Comparison of ENCODE assay signal across 20 cellular contexts in the genomic region with DNA sequence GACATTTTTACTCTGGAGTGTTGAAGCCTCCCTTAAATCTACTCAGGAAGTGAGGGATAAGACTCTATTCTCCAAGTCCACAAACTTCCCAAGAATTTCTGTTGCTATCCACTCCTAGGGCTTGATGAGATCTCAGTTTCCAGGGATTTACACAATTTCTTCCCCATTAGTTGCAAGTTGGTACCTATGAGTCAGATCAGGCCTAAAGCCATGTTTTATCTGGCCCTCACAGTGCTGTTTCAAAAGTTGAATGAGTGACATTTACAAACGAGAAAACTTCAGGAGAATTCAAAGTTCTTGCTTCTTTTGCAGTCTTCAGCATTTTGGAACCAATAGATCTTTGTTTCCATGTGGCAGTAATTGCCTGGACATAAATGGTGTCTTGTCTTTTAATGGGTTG.
A peak's percentile ranks its signal among the peaks of the same experiment; 100 is the strongest.
DNase-seq lines count a peak whose midpoint lies in the region; ATAC-seq, FAIRE-seq and TF ChIP-seq lines count a peak whose summit lies in the region.
"Had no signal": no experiment of that assay in that cellular context is flagged by ENCODE, and none has a peak within 500 bp of the region (broad histone marks: within the 10 kb centered on the region; RNA-seq: fewer than 3 reads in every experiment).

No MANE protein-coding gene starts in this region.

- peak; percentile 28; the same call in 1 of the 3 replicates for ATAC-seq in K562
- no peak for ATAC-seq in activated naive CD8-positive, alpha-beta T cell treated with anti-CD3 and anti-CD28 coated beads, Interleukin-2, amount 50 U/mL, for 24 hours
- ATAC-seq: CD8-positive, alpha-beta T cell had no signal

- WGBS in K562 (ENCODE audit: insufficient coverage, low coverage, missing lambda C conversion rate) = 5% methylated on average over 1 of the region's 1 CpG
- 13% methylated on average over 1 of the region's 1 CpG for WGBS in smooth muscle cell (ENCODE audit: low lambda C conversion rate)

- H3K9me2 ChIP-seq in MM.1S (replicated peaks; ENCODE audit: insufficient read depth, low read length) = no peaks in the 10 kb centered on the region
- H3K9me2 ChIP-seq: SK-N-SH had no signal

- H3K4me1 ChIP-seq in K562 (replicated peaks in 1 of 2; ENCODE audit: control insufficient read depth in 2 of 2, insufficient read depth in 2 of 2, low read length in 2 of 2) (peaks cover 0 to 34% of the 10 kb centered on the region in 2 experiments; a peak in 3 of 5 replicates), smooth muscle cell (ENCODE audit: low read depth) (peaks cover 4% of the 10 kb centered on the region), MM.1S (ENCODE audit: low read length) (no peaks in the 10 kb centered on the region)
- H3K4me1 ChIP-seq: BLaER1 treated with 17β-estradiol and CSF1 and Interleukin-3, amounts not matched to agents 10 nM and 100 nM had no signal

- H3K27me3 Mint-ChIP-seq in activated naive CD8-positive, alpha-beta T cell treated with anti-CD3 and anti-CD28 coated beads, Interleukin-2, amount 50 U/mL, for 24 hours = no peaks in the 10 kb centered on the region

- H3K27ac ChIP-seq in K562 (ENCODE audit: extremely low read depth, low read depth, low read length) = peak overlapping the region; percentile 7; the same call in 1 of the 3 replicates
- H3K27ac ChIP-seq in smooth muscle cell (ENCODE audit: low read depth) = no peak overlapping the region
- no peak overlapping the region for H3K27ac ChIP-seq in MM.1S (ENCODE audit: low read length)
- H3K27ac ChIP-seq: BLaER1 treated with 17β-estradiol and CSF1 and Interleukin-3, amounts not matched to agents 10 nM and 100 nM; KMS-11 had no signal

- H4K20me1 ChIP-seq in K562 (replicated peaks; ENCODE audit: control insufficient read depth, insufficient read depth, low read length) = no peaks in the 10 kb centered on the region
- H4K20me1 ChIP-seq in smooth muscle cell (ENCODE audit: low read depth) = no peaks in the 10 kb centered on the region
- H4K20me1 ChIP-seq in MM.1S (ENCODE audit: insufficient read depth, low read length) = no peaks in the 10 kb centered on the region
- H4K20me1 ChIP-seq: BLaER1 treated with 17β-estradiol and CSF1 and Interleukin-3, amounts not matched to agents 10 nM and 100 nM had no signal

- H2AFZ ChIP-seq in K562 (ENCODE audit: low read depth, low read length) (peak overlapping the region; percentile 72), smooth muscle cell (ENCODE audit: low read depth) (no peak overlapping the region), MM.1S (ENCODE audit: low read length) (no peak overlapping the region; the same call in 1 of the 2 replicates)

- TF ChIP-seq CTCF in K562 (IDR thresholded peaks at IDR 0.05 in 2 of 3, conservative IDR thresholded peaks at IDR 0.05 in 1 of 3; ENCODE audit: insufficient read depth in 2 of 3, low read depth in 1 of 3, low read length in 3 of 3) = no peak
- no peak for TF ChIP-seq CTCF in smooth muscle cell (IDR thresholded peaks at IDR 0.05; ENCODE audit: borderline replicate concordance, insufficient read depth, poor library complexity, severe bottlenecking)
- TF ChIP-seq CTCF in MM.1S (IDR thresholded peaks at IDR 0.05; ENCODE audit: low read length) = no peak

- H3K4me3 ChIP-seq in MG63 = no peak overlapping the region
- H3K4me3 ChIP-seq in K562 = no peak overlapping the region
- no peak overlapping the region for H3K4me3 ChIP-seq in smooth muscle cell
- H3K4me3 ChIP-seq in MM.1S (ENCODE audit: low read length) = no peak overlapping the region
- H3K4me3 ChIP-seq: BLaER1 treated with 17β-estradiol and CSF1 and Interleukin-3, amounts not matched to agents 10 nM and 100 nM had no signal

- H3F3A ChIP-seq in smooth muscle cell (ENCODE audit: low read depth) (peaks cover 13% of the 10 kb centered on the region), MM.1S (ENCODE audit: insufficient read depth, low read length) (no peaks in the 10 kb centered on the region)

- intact Hi-C loops in K562 (cut with micrococcal nuclease) = loop anchor here (10.0 kb wide), 1 partner anchor 841 kb away; the partner anchor contains the start of gene YARS2

- H3K36me3 ChIP-seq in MG63 = no peaks in the 10 kb centered on the region
- H3K36me3 ChIP-seq in K562 (ENCODE audit: control insufficient read depth, insufficient read depth, low read length) = no peaks in the 10 kb centered on the region
- H3K36me3 ChIP-seq in smooth muscle cell (ENCODE audit: low read depth) = no peaks in the 10 kb centered on the region
- H3K36me3 ChIP-seq in MM.1S (replicated peaks; ENCODE audit: insufficient read depth, low read length) = no peaks in the 10 kb centered on the region
- H3K36me3 ChIP-seq: BLaER1 treated with 17β-estradiol and CSF1 and Interleukin-3, amounts not matched to agents 10 nM and 100 nM had no signal

- no peak overlapping the region for H3K4me2 ChIP-seq in K562 (ENCODE audit: insufficient read depth, low read length)
- peak overlapping the region; percentile 55 for H3K4me2 ChIP-seq in smooth muscle cell
- no peak overlapping the region for H3K4me2 ChIP-seq in MM.1S (ENCODE audit: low read depth, low read length)
- H3K4me2 ChIP-seq: BLaER1 treated with 17β-estradiol and CSF1 and Interleukin-3, amounts not matched to agents 10 nM and 100 nM; KMS-11 had no signal

- no peaks in the 10 kb centered on the region for H3K36me3 Mint-ChIP-seq in activated naive CD8-positive, alpha-beta T cell treated with anti-CD3 and anti-CD28 coated beads, Interleukin-2, amount 50 U/mL, for 24 hours (ENCODE audit: low read depth)
- H3K36me3 Mint-ChIP-seq: CD8-positive, alpha-beta T cell had no signal

- POLR2A ChIA-PET in K562 (lab: Yijun Ruan, JAX) = no interaction called here

- H3K9me3 ChIP-seq in MG63 (no peaks in the 10 kb centered on the region; the same call in 1 of the 2 replicates), K562 (replicated peaks; ENCODE audit: control insufficient read depth, insufficient read depth, low read depth, low read length) (no peaks in the 10 kb centered on the region), smooth muscle cell (replicated peaks; ENCODE audit: low read depth) (no peaks in the 10 kb centered on the region), MM.1S (replicated peaks; ENCODE audit: insufficient read depth, low read length) (no peaks in the 10 kb centered on the region)
- H3K9me3 ChIP-seq: BLaER1 treated with 17β-estradiol and CSF1 and Interleukin-3, amounts not matched to agents 10 nM and 100 nM; SK-N-SH had no signal

- DNase-seq in MG63 (peak; percentile 3), K562 (ENCODE audit: extremely low read depth in 1 of 4, low spot score in 3 of 4) (peak in 1 of 4 experiments; percentile 45), foreskin melanocyte (peak; percentile 5), smooth muscle cell (lab: John Stamatoyannopoulos, UW; ENCODE audit: unreplicated experiment) (no peak), MM.1S (no peak)
- no peak for DNase-seq in central memory CD4-positive, alpha-beta T cell
- no peak for DNase-seq in activated naive CD8-positive, alpha-beta T cell treated with anti-CD3 and anti-CD28 coated beads, Interleukin-2, amount 50 U/mL, for 24 hours
- DNase-seq: CD8-positive, alpha-beta T cell; DMS79 treated with DMSO at 0.1 percent for 48 hours; HFFc6; NCI-H1105; NCI-H2081; NCI-H2171 treated with DMSO at 0.1 percent for 48 hours; NK-92 treated with Interleukin-12 subunit alpha and Interleukin-12 subunit beta, amount 100 ng/mL, for 24 hours; SHP77 treated with DMSO at 0.1 percent for 48 hours; SK-N-SH had no signal

- in situ Hi-C loops in K562 (cut with MboI) = no loop called here

- H3K9ac ChIP-seq in K562 (ENCODE audit: insufficient read depth in 1 of 2, low read depth in 2 of 2, low read length in 2 of 2) = no peak overlapping the region
- no peak overlapping the region for H3K9ac ChIP-seq in smooth muscle cell (ENCODE audit: low read depth)
- no peak overlapping the region for H3K9ac ChIP-seq in MM.1S (ENCODE audit: low read length)
- H3K9ac ChIP-seq: BLaER1 treated with 17β-estradiol and CSF1 and Interleukin-3, amounts not matched to agents 10 nM and 100 nM; KMS-11; SK-N-SH had no signal

- no peaks in the 10 kb centered on the region for H3K79me2 ChIP-seq in K562 (ENCODE audit: control insufficient read depth, insufficient read depth, low read length)
- no peaks in the 10 kb centered on the region for H3K79me2 ChIP-seq in smooth muscle cell (ENCODE audit: low read depth)
- H3K79me2 ChIP-seq in MM.1S (ENCODE audit: low read length) = no peaks in the 10 kb centered on the region

- H3K27me3 ChIP-seq in MG63 = no peaks in the 10 kb centered on the region
- no peaks in the 10 kb centered on the region for H3K27me3 ChIP-seq in K562 (ENCODE audit: control insufficient read depth in 2 of 2, insufficient read depth in 2 of 2, low read length in 2 of 2)
- no peaks in the 10 kb centered on the region for H3K27me3 ChIP-seq in smooth muscle cell (ENCODE audit: low read depth)
- H3K27me3 ChIP-seq in MM.1S (replicated peaks; ENCODE audit: insufficient read depth, low read length) = no peaks in the 10 kb centered on the region
- H3K27me3 ChIP-seq: BLaER1 treated with 17β-estradiol and CSF1 and Interleukin-3, amounts not matched to agents 10 nM and 100 nM had no signal

- H3K9me1 ChIP-seq in K562 (ENCODE audit: control insufficient read depth, insufficient read depth, low read length) = no peaks in the 10 kb centered on the region

- no TSS peak for BruUV-seq in K562 (replicated peaks; lab: Mats Ljungman, UMichigan)

- no peak overlapping the region for H3K4me3 Mint-ChIP-seq in activated naive CD8-positive, alpha-beta T cell treated with anti-CD3 and anti-CD28 coated beads, Interleukin-2, amount 50 U/mL, for 24 hours
- H3K4me3 Mint-ChIP-seq: CD8-positive, alpha-beta T cell; HFFc6 had no signal

- H3K4me1 Mint-ChIP-seq in activated naive CD8-positive, alpha-beta T cell treated with anti-CD3 and anti-CD28 coated beads, Interleukin-2, amount 50 U/mL, for 24 hours = no peaks in the 10 kb centered on the region

- H3K27ac Mint-ChIP-seq in activated naive CD8-positive, alpha-beta T cell treated with anti-CD3 and anti-CD28 coated beads, Interleukin-2, amount 50 U/mL, for 24 hours = no peak overlapping the region
- H3K27ac Mint-ChIP-seq: CD8-positive, alpha-beta T cell; HFFc6 had no signal

- no peaks in the 10 kb centered on the region for H3K9me3 Mint-ChIP-seq in activated naive CD8-positive, alpha-beta T cell treated with anti-CD3 and anti-CD28 coated beads, Interleukin-2, amount 50 U/mL, for 24 hours
- H3K9me3 Mint-ChIP-seq: CD8-positive, alpha-beta T cell had no signal

- CTCF ChIA-PET in K562 (lab: Yijun Ruan, JAX; ENCODE audit: low intra/inter-chr PET ratio) = no interaction called here

- TF ChIP-seq POLR2A in K562 (conservative IDR thresholded peaks at IDR 0.05) = no peak

- FAIRE-seq in K562 (lab: Jason Lieb, UNC) = peak; percentile 44
- FAIRE-seq: D721Med, H54 had no signal

- peak; percentile 51; the same call in 1 of the 2 replicates for TF ChIP-seq EP300 in K562 (IDR thresholded peaks at IDR 0.05; ENCODE audit: low read length)

- no peak for TF ChIP-seq RAD21 in K562 (CRISPR knock-in tag; conservative IDR thresholded peaks at IDR 0.05 in 1 of 2, IDR thresholded peaks at IDR 0.05 in 1 of 2)

TF ChIP-seq in K562, 482 proteins besides CTCF, POLR2A, EP300 and RAD21 (continues in another document):
- peak; percentile 56 for TF ChIP-seq MEIS2 (IDR thresholded peaks at IDR 0.05; ENCODE audit: partially characterized antibody)
- TF ChIP-seq STAT5A (IDR thresholded peaks at IDR 0.05; ENCODE audit: borderline replicate concordance, low read length) = peak; percentile 16; the same call in 1 of the 2 replicates
- peak; percentile 58; the same call in 1 of the 2 replicates for TF ChIP-seq SMARCE1 (IDR thresholded peaks at IDR 0.05)
- TF ChIP-seq NFXL1 (CRISPR knock-in tag; IDR thresholded peaks at IDR 0.05) = no peak

Comparison
In these comparisons a context has a peak if more than half of its experiments do, and no peak if none do; other contexts are left out.
1. DNase-seq: peak in MG63 (single experiment) and foreskin melanocyte (single experiment); none in smooth muscle cell (single experiment), MM.1S (single experiment), central memory CD4-positive, alpha-beta T cell (single experiment) and activated naive CD8-positive, alpha-beta T cell treated with anti-CD3 and anti-CD28 coated beads, Interleukin-2, amount 50 U/mL, for 24 hours (single experiment).